15 cellular contexts compared by ENCODE assay signal in genomic region chr10:78176320-78177012, GRCh38.
"Had no signal": no experiment of that assay in that cellular context is flagged by ENCODE, and none has a peak within 500 bp of the region (broad histone marks: within the 10 kb centered on the region; RNA-seq: fewer than 3 reads in every experiment).

No MANE protein-coding gene starts in this region.

- H3K27me3 Mint-ChIP-seq: activated CD4-positive, alpha-beta T cell treated with anti-CD3 and anti-CD28 coated beads, Interleukin-2, amount 10 ng/mL, durations not matched to agents 7 days and 5 days had no signal

- H3K4me1 Mint-ChIP-seq: activated CD4-positive, alpha-beta T cell treated with anti-CD3 and anti-CD28 coated beads, Interleukin-2, amount 10 ng/mL, durations not matched to agents 7 days and 5 days; activated naive CD8-positive, alpha-beta T cell treated with anti-CD3 and anti-CD28 coated beads, Interleukin-2, amount 10 ng/mL, durations not matched to agents 7 days and 5 days; stimulated activated memory B cell treated with anti-CD40 and anti-IgM and Interleukin-4, amounts not matched to agents 10 μg/mL and 1 μg/mL and 100 μg/mL, for 72 hours; T-cell had no signal

- H3K36me3 ChIP-seq: breast epithelium, left ventricle myocardium inferior, tibial artery, vagina had no signal

- H3K9me3 ChIP-seq: breast epithelium, left ventricle myocardium inferior, tibial artery, vagina had no signal

- H3K4me1 ChIP-seq: breast epithelium, left ventricle myocardium inferior, parathyroid adenoma, tibial artery, vagina had no signal

- H3K27ac ChIP-seq: breast epithelium, hepatocyte, left ventricle myocardium inferior, parathyroid adenoma, tibial artery, vagina had no signal

- H3K4me3 ChIP-seq: breast epithelium, hepatocyte, left ventricle myocardium inferior, tibial artery, vagina had no signal

- H3K9me3 Mint-ChIP-seq: activated CD4-positive, alpha-beta T cell treated with anti-CD3 and anti-CD28 coated beads, Interleukin-2, amount 10 ng/mL, durations not matched to agents 7 days and 5 days; activated naive CD8-positive, alpha-beta T cell treated with anti-CD3 and anti-CD28 coated beads, Interleukin-2, amount 10 ng/mL, durations not matched to agents 7 days and 5 days; stimulated activated memory B cell treated with anti-CD40 and anti-IgM and Interleukin-4, amounts not matched to agents 10 μg/mL and 1 μg/mL and 100 μg/mL, for 72 hours; T-cell had no signal

- H3K36me3 Mint-ChIP-seq: activated naive CD8-positive, alpha-beta T cell treated with anti-CD3 and anti-CD28 coated beads, Interleukin-2, amount 10 ng/mL, durations not matched to agents 7 days and 5 days; stimulated activated memory B cell treated with anti-CD40 and anti-IgM and Interleukin-4, amounts not matched to agents 10 μg/mL and 1 μg/mL and 100 μg/mL, for 72 hours; T-cell had no signal

- ATAC-seq: stimulated activated memory B cell treated with anti-CD40 and anti-IgM and Interleukin-4, amounts not matched to agents 10 μg/mL and 1 μg/mL and 100 μg/mL, for 72 hours; T-cell had no signal

- H3K4me3 Mint-ChIP-seq: activated CD4-positive, alpha-beta T cell treated with anti-CD3 and anti-CD28 coated beads, Interleukin-2, amount 10 ng/mL, durations not matched to agents 7 days and 5 days; activated naive CD8-positive, alpha-beta T cell treated with anti-CD3 and anti-CD28 coated beads, Interleukin-2, amount 10 ng/mL, durations not matched to agents 7 days and 5 days; nephron; stimulated activated memory B cell treated with anti-CD40 and anti-IgM and Interleukin-4, amounts not matched to agents 10 μg/mL and 1 μg/mL and 100 μg/mL, for 72 hours; T-cell had no signal

- DNase-seq: activated CD4-positive, alpha-beta T cell treated with anti-CD3 and anti-CD28 coated beads, Interleukin-2, amount 10 ng/mL, durations not matched to agents 7 days and 5 days; activated CD8-positive, alpha-beta memory T cell treated with anti-CD3 and anti-CD28 coated beads for 24 hours; activated naive CD4-positive, alpha-beta T cell; activated naive CD8-positive, alpha-beta T cell treated with anti-CD3 and anti-CD28 coated beads, Interleukin-2, amount 10 ng/mL, durations not matched to agents 7 days and 5 days; left ventricle myocardium inferior; mesenchymal stem cell; T-cell; T-helper 9 cell had no signal

- H3K27ac Mint-ChIP-seq: activated CD4-positive, alpha-beta T cell treated with anti-CD3 and anti-CD28 coated beads, Interleukin-2, amount 10 ng/mL, durations not matched to agents 7 days and 5 days; activated naive CD8-positive, alpha-beta T cell treated with anti-CD3 and anti-CD28 coated beads, Interleukin-2, amount 10 ng/mL, durations not matched to agents 7 days and 5 days; nephron; stimulated activated memory B cell treated with anti-CD40 and anti-IgM and Interleukin-4, amounts not matched to agents 10 μg/mL and 1 μg/mL and 100 μg/mL, for 72 hours; T-cell had no signal

- H3K27me3 ChIP-seq: breast epithelium, vagina had no signal
